Comparison of ENCODE assay signal across 10 cellular contexts in the genomic region with DNA sequence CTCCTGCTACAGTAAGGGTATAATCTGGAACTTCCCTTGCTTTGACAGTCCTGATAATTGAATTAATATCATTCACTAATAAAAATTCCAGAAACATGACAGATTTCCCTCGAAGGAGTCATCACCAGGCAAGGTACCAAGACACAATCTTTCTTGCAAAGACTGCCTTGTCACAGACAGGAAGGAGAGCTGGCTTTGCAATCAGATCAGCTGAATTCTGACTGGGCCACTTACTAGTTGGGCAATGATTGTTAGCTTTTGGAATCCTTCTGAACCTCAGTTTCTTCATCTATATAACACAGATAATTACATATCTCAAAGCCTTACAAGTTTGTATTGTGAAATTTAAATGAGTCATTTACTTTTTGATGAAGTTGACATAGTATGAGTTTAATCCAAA.
DNase-seq lines count a peak whose midpoint lies in the region; ATAC-seq, FAIRE-seq and TF ChIP-seq lines count a peak whose summit lies in the region.
"Had no signal": no experiment of that assay in that cellular context is flagged by ENCODE, and none has a peak within 500 bp of the region (broad histone marks: within the 10 kb centered on the region; RNA-seq: fewer than 3 reads in every experiment).

No MANE protein-coding gene starts in this region.

- peak; percentile 95 for DNase-seq in EH (ENCODE audit: low read depth)
- peak in 1 of 2 experiments; percentile 91 for DNase-seq in PC-9
- peak; percentile 78 for DNase-seq in epithelial cell of prostate (ENCODE audit: low read depth, low spot score)
- no peak for DNase-seq in omental fat pad (ENCODE audit: low spot score)
- DNase-seq in NCI-H1930 (lab: John Stamatoyannopoulos, UW): no peak
- DNase-seq in iPS-NIHi11 (ENCODE audit: low spot score): no peak
- no peak for DNase-seq in frontal cortex (ENCODE audit: low spot score in 2 of 2)
- DNase-seq: left colon had no signal

- H3K27me3 ChIP-seq in PC-9 (ENCODE audit: insufficient read depth, low read depth): no peaks in the 10 kb centered on the region

- H3K9me3 ChIP-seq in PC-9 (ENCODE audit: insufficient read depth, low read depth): 0 out of 2 replicates have a peak, but pooled peaks cover 7% of the 10 kb centered on the region

- intact Hi-C loops in PC-9 (cut with micrococcal nuclease; ENCODE audit: unreplicated experiment): no loop called here

- no peak overlapping the region for H2AFZ ChIP-seq in PC-9

- TF ChIP-seq CTCF in PC-9 (conservative IDR thresholded peaks at IDR 0.05): no peak
- no peak for TF ChIP-seq CTCF in omental fat pad (IDR thresholded peaks at IDR 0.05)

- peaks cover 4% of the 10 kb centered on the region; the same call in 1 of the 2 replicates for H3F3A ChIP-seq in PC-9 (ENCODE audit: insufficient read depth, low read depth)

- CTCF ChIA-PET in PC-9 (lab: Charles Lee): no interaction called here

- ATAC-seq in omental fat pad (ENCODE audit: low FRiP score): peak; percentile 80
- ATAC-seq in HG03280 (IDR thresholded peaks at IDR 0.05; ENCODE audit: unreplicated experiment): no peak
- ATAC-seq: left colon had no signal

- H3K27ac ChIP-seq in PC-9 (peak overlapping the region; percentile 16), epithelial cell of prostate (peak overlapping the region; percentile 56)
- H3K27ac ChIP-seq: KMS-11 had no signal

- peak overlapping the region; percentile 16; the same call in 1 of the 2 replicates for H3K4me2 ChIP-seq in PC-9
- H3K4me2 ChIP-seq: KMS-11 had no signal

- H4K20me1 ChIP-seq in PC-9 (ENCODE audit: insufficient read depth): no peaks in the 10 kb centered on the region

- POLR2A ChIA-PET in PC-9 (lab: Charles Lee; ENCODE audit: unreplicated experiment): no interaction called here

- H3K4me1 ChIP-seq in PC-9 (replicated peaks; ENCODE audit: insufficient read depth): peaks cover 19% of the 10 kb centered on the region

- H3K79me2 ChIP-seq in PC-9 (ENCODE audit: low read depth): no peaks in the 10 kb centered on the region

- H3K36me3 ChIP-seq in PC-9 (ENCODE audit: low read depth): no peaks in the 10 kb centered on the region

- H3K4me3 ChIP-seq in PC-9: no peak overlapping the region

- no TSS peak for BruUV-seq in PC-9 (replicated peaks; lab: Mats Ljungman, UMichigan)

- FAIRE-seq in frontal cortex (lab: Jason Lieb, UNC): no peak

- peaks cover 3% of the 10 kb centered on the region; the same call in 1 of the 2 replicates for H3K9me2 ChIP-seq in PC-9 (ENCODE audit: insufficient read depth)

Comparison
In these comparisons a context has a peak if more than half of its experiments do, and no peak if none do; other contexts are left out.
1. DNase-seq: peak in EH (single experiment) and epithelial cell of prostate (single experiment); none in omental fat pad (single experiment), NCI-H1930 (0 of 2), iPS-NIHi11 (single experiment) and frontal cortex (0 of 2).